ENCODE assay signal across 30 cellular contexts in genomic region chr14:22411398-22411797, GRCh38.
"Had no signal": no experiment of that assay in that cellular context is flagged by ENCODE, and none has a peak within 500 bp of the region (broad histone marks: within the 10 kb centered on the region; RNA-seq: fewer than 3 reads in every experiment).

No MANE protein-coding gene starts in this region.

- DNase-seq: activated B cell treated with CpG ODN at 0.5 μM for 24 hours; activated CD4-positive, alpha-beta memory T cell treated with anti-CD3 and anti-CD28 coated beads for 36 hours; activated CD4-positive, alpha-beta T cell treated with anti-CD3 and anti-CD28 coated beads for 4 hours; activated CD4-positive, alpha-beta T cell treated with anti-CD3 and anti-CD28 coated beads, Interleukin-2, amount 10 ng/mL, durations not matched to agents 24 days and 14 days; activated CD4-positive, alpha-beta T cell treated with anti-CD3 and anti-CD28 coated beads, Interleukin-2, amount 50 U/mL, for 1 hour; activated CD4-positive, alpha-beta T cell treated with anti-CD3 and anti-CD28 coated beads, Interleukin-2, amount 50 U/mL, for 4 hours; activated CD4-positive, CD25-positive, alpha-beta regulatory T cell treated with anti-CD3 and anti-CD28 coated beads, Interleukin-2, amount 50 U/mL, for 72 hours; activated CD8-positive, alpha-beta memory T cell treated with anti-CD3 and anti-CD28 coated beads, Interleukin-2, amount 50 U/mL, for 48 hours; activated CD8-positive, alpha-beta T cell treated with anti-CD3 and anti-CD28 coated beads for 36 hours; activated effector memory CD4-positive, alpha-beta T cell treated with Interleukin-2 at 50 U/mL for 16 hours; activated gamma-delta T cell; activated naive CD4-positive, alpha-beta T cell treated with anti-CD3 and anti-CD28 coated beads, Interleukin-2, amount 10 ng/mL, durations not matched to agents 7 days and 5 days; activated naive CD4-positive, alpha-beta T cell treated with Interleukin-2 at 50 U/mL for 16 hours; activated naive CD8-positive, alpha-beta T cell treated with anti-CD3 and anti-CD28 coated beads for 36 hours; activated T-cell treated with anti-CD3 and anti-CD28 coated beads, Interleukin-2, amount 50 U/mL, for 24 hours; activated T-cell treated with anti-CD3 and anti-CD28 coated beads, Interleukin-2, amount 50 U/mL, for 48 hours; adrenal gland; amniotic stem cell; aorta; body of pancreas; brain microvascular endothelial cell; central memory CD4-positive, alpha-beta T cell; T-helper 2 cell; T-helper 9 cell had no signal

- H3K36me3 ChIP-seq: adrenal gland, brain microvascular endothelial cell, breast epithelium had no signal

- H3K27me3 Mint-ChIP-seq: activated B cell treated with CpG ODN at 0.5 μM for 24 hours; activated CD4-positive, alpha-beta memory T cell treated with anti-CD3 and anti-CD28 coated beads for 36 hours; activated CD4-positive, alpha-beta T cell treated with anti-CD3 and anti-CD28 coated beads, Interleukin-2, amount 10 ng/mL, durations not matched to agents 24 days and 14 days; activated CD8-positive, alpha-beta T cell treated with anti-CD3 and anti-CD28 coated beads for 36 hours; activated naive CD4-positive, alpha-beta T cell treated with anti-CD3 and anti-CD28 coated beads, Interleukin-2, amount 10 ng/mL, durations not matched to agents 7 days and 5 days; activated naive CD8-positive, alpha-beta T cell treated with anti-CD3 and anti-CD28 coated beads for 36 hours; activated T-cell treated with anti-CD3 and anti-CD28 coated beads, Interleukin-2, amount 50 U/mL, for 24 hours had no signal

- H3K27ac Mint-ChIP-seq: activated B cell treated with CpG ODN at 0.5 μM for 24 hours; activated CD4-positive, alpha-beta memory T cell treated with anti-CD3 and anti-CD28 coated beads for 36 hours; activated CD4-positive, alpha-beta T cell treated with anti-CD3 and anti-CD28 coated beads, Interleukin-2, amount 10 ng/mL, durations not matched to agents 24 days and 14 days; activated CD8-positive, alpha-beta T cell treated with anti-CD3 and anti-CD28 coated beads for 36 hours; activated naive CD4-positive, alpha-beta T cell treated with anti-CD3 and anti-CD28 coated beads, Interleukin-2, amount 10 ng/mL, durations not matched to agents 7 days and 5 days; activated naive CD4-positive, alpha-beta T cell treated with anti-CD3 and anti-CD28 coated beads, Interleukin-2, amount 50 U/mL, for 72 hours; activated naive CD8-positive, alpha-beta T cell treated with anti-CD3 and anti-CD28 coated beads for 36 hours; activated T-cell treated with anti-CD3 and anti-CD28 coated beads, Interleukin-2, amount 50 U/mL, for 24 hours; activated T-helper 2 cell treated with anti-CD3 and anti-CD28 coated beads, Interferon-gamma antibody, Interleukin-2, Interleukin-4, amounts not matched to agents 10 μg/mL and 5 μg/mL and 100 μg/mL, durations not matched to agents 14 hours and 24 hours and 36 hours; T-helper 1 cell treated with Interleukin-12 subunit alpha and Interleukin-12 subunit beta and Interleukin-4 antibody, amounts not matched to agents 30 μg/mL and 1 μg/mL, for 36 hours; T-helper 2 cell treated with Interferon-gamma antibody and Interleukin-4, amounts not matched to agents 5 μg/mL and 100 μg/mL, for 36 hours had no signal

- H3K4me1 ChIP-seq: adrenal gland, body of pancreas, breast epithelium had no signal

- H3K27me3 ChIP-seq: adrenal gland, body of pancreas, brain microvascular endothelial cell, breast epithelium had no signal

- H3K9me3 Mint-ChIP-seq: activated B cell treated with CpG ODN at 0.5 μM for 24 hours; activated CD4-positive, alpha-beta memory T cell treated with anti-CD3 and anti-CD28 coated beads for 36 hours; activated CD4-positive, alpha-beta T cell treated with anti-CD3 and anti-CD28 coated beads, Interleukin-2, amount 10 ng/mL, durations not matched to agents 24 days and 14 days; activated CD8-positive, alpha-beta T cell treated with anti-CD3 and anti-CD28 coated beads for 36 hours; activated naive CD4-positive, alpha-beta T cell treated with anti-CD3 and anti-CD28 coated beads, Interleukin-2, amount 10 ng/mL, durations not matched to agents 7 days and 5 days; activated naive CD4-positive, alpha-beta T cell treated with anti-CD3 and anti-CD28 coated beads, Interleukin-2, amount 50 U/mL, for 72 hours; activated naive CD8-positive, alpha-beta T cell treated with anti-CD3 and anti-CD28 coated beads for 36 hours; activated T-cell treated with anti-CD3 and anti-CD28 coated beads, Interleukin-2, amount 50 U/mL, for 24 hours; activated T-helper 2 cell treated with anti-CD3 and anti-CD28 coated beads, Interferon-gamma antibody, Interleukin-2, Interleukin-4, amounts not matched to agents 10 μg/mL and 5 μg/mL and 100 μg/mL, durations not matched to agents 14 hours and 24 hours and 36 hours; T-helper 1 cell treated with Interleukin-12 subunit alpha and Interleukin-12 subunit beta and Interleukin-4 antibody, amounts not matched to agents 30 μg/mL and 1 μg/mL, for 36 hours; T-helper 2 cell treated with Interferon-gamma antibody and Interleukin-4, amounts not matched to agents 5 μg/mL and 100 μg/mL, for 36 hours had no signal

- H3K4me1 Mint-ChIP-seq: activated B cell treated with CpG ODN at 0.5 μM for 24 hours; activated CD4-positive, alpha-beta T cell treated with anti-CD3 and anti-CD28 coated beads, Interleukin-2, amount 10 ng/mL, durations not matched to agents 24 days and 14 days; activated naive CD4-positive, alpha-beta T cell treated with anti-CD3 and anti-CD28 coated beads, Interleukin-2, amount 10 ng/mL, durations not matched to agents 7 days and 5 days; activated naive CD8-positive, alpha-beta T cell treated with anti-CD3 and anti-CD28 coated beads for 36 hours had no signal

- H3K4me3 Mint-ChIP-seq: activated B cell treated with CpG ODN at 0.5 μM for 24 hours; activated CD4-positive, alpha-beta memory T cell treated with anti-CD3 and anti-CD28 coated beads for 36 hours; activated CD4-positive, alpha-beta T cell treated with anti-CD3 and anti-CD28 coated beads, Interleukin-2, amount 10 ng/mL, durations not matched to agents 24 days and 14 days; activated CD8-positive, alpha-beta T cell treated with anti-CD3 and anti-CD28 coated beads for 36 hours; activated naive CD4-positive, alpha-beta T cell treated with anti-CD3 and anti-CD28 coated beads, Interleukin-2, amount 10 ng/mL, durations not matched to agents 7 days and 5 days; activated naive CD8-positive, alpha-beta T cell treated with anti-CD3 and anti-CD28 coated beads for 36 hours; activated T-cell treated with anti-CD3 and anti-CD28 coated beads, Interleukin-2, amount 50 U/mL, for 24 hours; T-helper 1 cell treated with Interleukin-12 subunit alpha and Interleukin-12 subunit beta and Interleukin-4 antibody, amounts not matched to agents 30 μg/mL and 1 μg/mL, for 36 hours; T-helper 2 cell treated with Interferon-gamma antibody and Interleukin-4, amounts not matched to agents 5 μg/mL and 100 μg/mL, for 36 hours had no signal

- H3K9me3 ChIP-seq: adrenal gland, body of pancreas, breast epithelium had no signal

- ATAC-seq: activated CD8-positive, alpha-beta T cell treated with anti-CD3 and anti-CD28 coated beads for 36 hours; activated naive CD4-positive, alpha-beta T cell treated with anti-CD3 and anti-CD28 coated beads, Interleukin-2, amount 50 U/mL, for 72 hours; body of pancreas had no signal

- H3K27ac ChIP-seq: adrenal gland, body of pancreas, brain microvascular endothelial cell, breast epithelium, VCaP had no signal

- H3K4me3 ChIP-seq: adrenal gland, body of pancreas, breast epithelium had no signal

- H3K36me3 Mint-ChIP-seq: activated CD4-positive, alpha-beta memory T cell treated with anti-CD3 and anti-CD28 coated beads for 36 hours; activated naive CD4-positive, alpha-beta T cell treated with anti-CD3 and anti-CD28 coated beads, Interleukin-2, amount 10 ng/mL, durations not matched to agents 7 days and 5 days; activated naive CD4-positive, alpha-beta T cell treated with anti-CD3 and anti-CD28 coated beads, Interleukin-2, amount 50 U/mL, for 72 hours; activated naive CD8-positive, alpha-beta T cell treated with anti-CD3 and anti-CD28 coated beads for 36 hours had no signal
